ENCODE assay signal across 8 cellular contexts in genomic region chr1:90706437-90707362, GRCh38. TPM values are rescaled to one million over a fixed set of nuclear protein-coding genes. Genes with fewer than 3 reads are reported as not detected.
DNase-seq lines count a peak whose midpoint lies in the region; ATAC-seq, FAIRE-seq and TF ChIP-seq lines count a peak whose summit lies in the region.

No MANE protein-coding gene starts in this region.

- FAIRE-seq in K562 (lab: Jason Lieb, UNC) (no peak), small intestine (lab: Jason Lieb, UNC) (no peak)

- DNase-seq in stimulated activated CD4-positive, alpha-beta T cell treated with anti-CD3 and anti-CD28 coated beads, Interleukin-15, amount 100 ng/mL, for 24 hours: peak; percentile 53
- no peak for DNase-seq in stimulated activated CD4-positive, alpha-beta T cell treated with anti-CD3 and anti-CD28 coated beads, Interleukin-4, amount 100 ng/mL, for 24 hours
- peak in 1 of 4 experiments; percentile 23 for DNase-seq in K562 (ENCODE audit: extremely low read depth in 1 of 4, low spot score in 3 of 4)
- DNase-seq in lung (ENCODE audit: low spot score): peak; percentile 29
- DNase-seq in small intestine: no peak

- WGBS in K562 (ENCODE audit: insufficient coverage, low coverage, missing lambda C conversion rate): 15% methylated on average over 53 of the region's 73 CpGs
- WGBS in lung, 2 donors: 2 to 3% methylated on average over 63 to 73 of the region's 73 CpGs
- WGBS in small intestine, 3 donors: 2 to 6% (median 6%) methylated on average over 73 of the region's 73 CpGs

- POLR2A ChIA-PET in K562 (lab: Yijun Ruan, JAX): interaction anchor here (1.1 kb wide), 1 partner anchor 10 kb away, joined by 3 read pairs; no protein-coding TSS in a partner anchor

- CTCF ChIA-PET in K562 (lab: Yijun Ruan, JAX; ENCODE audit: low intra/inter-chr PET ratio): no interaction called here

- in situ Hi-C loops in K562 (cut with MboI): no loop called here

- TF ChIP-seq RAD21 in K562 (CRISPR knock-in tag; conservative IDR thresholded peaks at IDR 0.05 in 1 of 2, IDR thresholded peaks at IDR 0.05 in 1 of 2): no peak

- intact Hi-C loops in K562 (cut with micrococcal nuclease): loop anchor here (5.0 kb wide), 1 partner anchor 89 kb away; no protein-coding TSS in a partner anchor

- no peaks in the 10 kb centered on the region for H3K9me1 ChIP-seq in K562 (ENCODE audit: control insufficient read depth, insufficient read depth, low read length)

- peak overlapping the region in 1 of 2 experiments; percentile 65; a peak in 2 of 4 replicates for H3K9ac ChIP-seq in K562 (ENCODE audit: insufficient read depth in 1 of 2, low read depth in 2 of 2, low read length in 2 of 2)

- H3K9me3 ChIP-seq in K562 (replicated peaks; ENCODE audit: control insufficient read depth, insufficient read depth, low read depth, low read length) (no peaks in the 10 kb centered on the region), lung (ENCODE audit: control insufficient read depth in 2 of 2, insufficient read depth in 1 of 2, low read length in 1 of 2) (peaks cover 0 to 2% of the 10 kb centered on the region in 2 donors), small intestine (ENCODE audit: control insufficient read depth, low read depth) (no peaks in the 10 kb centered on the region)

- H2AFZ ChIP-seq in K562 (ENCODE audit: low read depth, low read length): no peak overlapping the region

- no peak for TF ChIP-seq EP300 in K562 (IDR thresholded peaks at IDR 0.05; ENCODE audit: low read length)

- no TSS peak for BruUV-seq in K562 (replicated peaks; lab: Mats Ljungman, UMichigan)

- no peaks in the 10 kb centered on the region for H3K79me2 ChIP-seq in K562 (ENCODE audit: control insufficient read depth, insufficient read depth, low read length)

- TF ChIP-seq CTCF in K562 (IDR thresholded peaks at IDR 0.05 in 2 of 3, conservative IDR thresholded peaks at IDR 0.05 in 1 of 3; ENCODE audit: insufficient read depth in 2 of 3, low read depth in 1 of 3, low read length in 3 of 3) (no peak), lung (IDR thresholded peaks at IDR 0.05; ENCODE audit: control extremely low read depth, extremely low read depth) (no peak)

- peak overlapping the region; percentile 10; the same call in 1 of the 2 replicates for H3K4me3 ChIP-seq in K562
- H3K4me3 ChIP-seq in lung: peak overlapping the region; percentile 17
- H3K4me3 ChIP-seq in small intestine (ENCODE audit: low read depth in 1 of 2, low read length in 2 of 2): peak overlapping the region in 1 of 2 donors; percentile 4

- ATAC-seq in K562 (peak; percentile 77), lung (ENCODE audit: insufficient read depth, low FRiP score) (peak; percentile 49), GM18505 (IDR thresholded peaks at IDR 0.05; ENCODE audit: unreplicated experiment) (no peak), GM18867 (IDR thresholded peaks at IDR 0.05; ENCODE audit: unreplicated experiment) (no peak), HG03378 (IDR thresholded peaks at IDR 0.05; ENCODE audit: unreplicated experiment) (no peak)

- no peak overlapping the region for H3K27ac ChIP-seq in K562 (ENCODE audit: extremely low read depth, low read depth, low read length)
- H3K27ac ChIP-seq in lung (ENCODE audit: low read depth in 1 of 2, low read length in 1 of 2): no peak overlapping the region
- H3K27ac ChIP-seq in small intestine (ENCODE audit: low read depth in 1 of 2, low read length in 1 of 2): no peak overlapping the region

- no peaks in the 10 kb centered on the region for H3K36me3 ChIP-seq in K562 (ENCODE audit: control insufficient read depth, insufficient read depth, low read length)
- H3K36me3 ChIP-seq in lung (ENCODE audit: control insufficient read depth in 2 of 2, insufficient read depth in 2 of 2, low read length in 2 of 2): no peaks in the 10 kb centered on the region
- no peaks in the 10 kb centered on the region for H3K36me3 ChIP-seq in small intestine (ENCODE audit: control insufficient read depth in 2 of 2, insufficient read depth in 2 of 2, low read length in 2 of 2)

- H3K27me3 ChIP-seq in K562 (ENCODE audit: control insufficient read depth in 2 of 2, insufficient read depth in 2 of 2, low read length in 2 of 2): peaks cover 45 to 50% of the 10 kb centered on the region in 2 experiments
- H3K27me3 ChIP-seq in lung (ENCODE audit: control insufficient read depth, insufficient read depth): peaks cover 22% of the 10 kb centered on the region
- H3K27me3 ChIP-seq in small intestine (ENCODE audit: control insufficient read depth in 2 of 2, insufficient read depth in 2 of 2, low read length in 2 of 2): peaks cover 13 to 57% of the 10 kb centered on the region in 2 donors

- peak overlapping the region; percentile 40 for H3K4me2 ChIP-seq in K562 (ENCODE audit: insufficient read depth, low read length)

- H4K20me1 ChIP-seq in K562 (replicated peaks; ENCODE audit: control insufficient read depth, insufficient read depth, low read length): no peaks in the 10 kb centered on the region

- TF ChIP-seq POLR2A in K562 (conservative IDR thresholded peaks at IDR 0.05) (no peak), GM18505 (IDR thresholded peaks at IDR 0.05; ENCODE audit: borderline replicate concordance, extremely low read depth, insufficient read depth, insufficient read length) (no peak)

- H3K4me1 ChIP-seq in K562 (replicated peaks in 1 of 2; ENCODE audit: control insufficient read depth in 2 of 2, insufficient read depth in 2 of 2, low read length in 2 of 2) (peaks cover 0 to 19% of the 10 kb centered on the region in 2 experiments; a peak in 2 of 5 replicates), lung (ENCODE audit: control insufficient read depth in 2 of 2, insufficient read depth in 2 of 2, low read length in 2 of 2) (peaks cover 3 to 12% of the 10 kb centered on the region in 2 donors), small intestine (ENCODE audit: control insufficient read depth in 2 of 2, insufficient read depth in 1 of 2, low read depth in 1 of 2, low read length in 1 of 2) (no peaks in the 10 kb centered on the region)

TF ChIP-seq in K562, 482 proteins besides CTCF, POLR2A, EP300 and RAD21:
- no peak for TF ChIP-seq SRF (CRISPR knock-in tag; IDR thresholded peaks at IDR 0.05)
- no peak for TF ChIP-seq TFAP4 (CRISPR knock-in tag; IDR thresholded peaks at IDR 0.05; ENCODE audit: borderline replicate concordance)
- no peak for TF ChIP-seq ZNF263 (CRISPR knock-in tag; IDR thresholded peaks at IDR 0.05; ENCODE audit: borderline replicate concordance)
- TF ChIP-seq ZNF41 (CRISPR knock-in tag; conservative IDR thresholded peaks at IDR 0.05): no peak
- peak; percentile 20 to 46; a peak in 1 of 4 replicates for TF ChIP-seq UBTF (IDR thresholded peaks at IDR 0.05; ENCODE audit: borderline replicate concordance in 1 of 2, low read depth in 2 of 2, low read length in 2 of 2)
- peak; percentile 42 for TF ChIP-seq PKNOX1 (IDR thresholded peaks at IDR 0.05)

RNA-seq across cellular contexts. Expression of gene BARHL2, which starts 10.4 kb away (rescaled TPM):
- total RNA-seq in K562 (2011; cell fraction: chromatin; rRNA removed; ENCODE audit: low replicate concordance): not detected in 2 replicates
- total RNA-seq in K562 (2011; cell fraction: nucleolus; rRNA removed): not detected in 2 replicates
- total RNA-seq in K562 (2011; cell fraction: nucleoplasm; rRNA removed): not detected in 2 replicates
- total RNA-seq in K562 (2014; rRNA removed): 0.09 TPM in 1 of 2 replicates, not detected in the other
- not detected in 2 replicates for total RNA-seq in K562 (2014; rRNA removed; fragmentation: Illumina TruSeq; extraction: Trizol)
- total RNA-seq in K562 (2015; rRNA removed; fragmentation: Illumina TruSeq; extraction: Trizol): not detected in 2 replicates
- 0.11 TPM in 2 replicates for total RNA-seq in K562 (2021)
- not detected in 2 replicates for polyA plus RNA-seq in K562 (2011; rRNA removed)
- polyA plus RNA-seq in K562 (2011; cell fraction: cytosol; rRNA removed): not detected in 2 replicates
- 0.06 and 0.09 TPM in 2 replicates for polyA plus RNA-seq in K562 (2011; cell fraction: nucleus; rRNA removed)
- 0.07 TPM in 1 of 2 replicates, not detected in the other for polyA plus RNA-seq in K562 (2012)
- 0.06 TPM in 1 of 2 replicates, not detected in the other for polyA plus RNA-seq in K562 (2014; fragmentation: Illumina TruSeq; extraction: Trizol)
- not detected for polyA plus RNA-seq in K562 (2014; fragmentation: Nextera tagmentation; extraction: Ambion mirVana)
- polyA plus RNA-seq in K562 (2014; rRNA removed): not detected in 2 replicates
- not detected in 2 replicates for polyA minus RNA-seq in K562 (2011; rRNA and poly(A)+ RNA removed)
- polyA minus RNA-seq in K562 (2011; cell fraction: cytosol; rRNA and poly(A)+ RNA removed): not detected in 2 replicates
- polyA minus RNA-seq in K562 (2011; cell fraction: nucleus; rRNA and poly(A)+ RNA removed): not detected in 2 replicates
- not detected for total RNA-seq in lung
- polyA plus RNA-seq in lung: not detected
- polyA plus RNA-seq in small intestine: not detected

Comparison
In these comparisons a context has a peak if more than half of its experiments do, and no peak if none do; other contexts are left out.
1. DNase-seq: peak in stimulated activated CD4-positive, alpha-beta T cell treated with anti-CD3 and anti-CD28 coated beads, Interleukin-15, amount 100 ng/mL, for 24 hours (single experiment) and lung (single experiment); none in stimulated activated CD4-positive, alpha-beta T cell treated with anti-CD3 and anti-CD28 coated beads, Interleukin-4, amount 100 ng/mL, for 24 hours (single experiment) and small intestine (single experiment).
2. ATAC-seq: peak in K562 (single experiment) and lung (single experiment); none in GM18505 (single experiment), GM18867 (single experiment) and HG03378 (single experiment).